In the genomic region with DNA sequence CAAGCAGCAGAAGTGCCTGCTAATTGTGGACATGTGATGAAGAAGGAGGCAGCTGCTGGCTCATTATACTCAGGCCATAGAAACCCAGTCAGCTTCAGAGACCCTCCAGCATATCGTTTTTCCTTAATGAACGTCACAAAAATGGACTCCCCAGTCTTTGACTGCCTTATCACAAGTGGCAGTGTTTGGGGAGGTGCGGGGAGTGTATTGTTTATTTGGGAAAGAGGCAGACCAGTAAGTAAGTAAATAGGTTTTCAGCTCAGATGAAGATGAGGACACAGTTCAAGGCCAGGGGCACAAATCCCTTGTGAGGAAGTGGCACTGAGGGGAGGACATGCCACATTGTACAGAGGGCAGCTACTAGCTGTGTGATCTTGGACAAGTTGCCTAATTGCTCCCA, we compare ENCODE assay signal across 2 cellular contexts.
TF ChIP-seq lines count a peak whose summit lies in the region.

No MANE protein-coding gene starts in this region.

TF ChIP-seq in GM23338, 12 proteins besides CTCF, POLR2A, EP300 and RAD21 (continues in another document):
- no peak for TF ChIP-seq EZH2phosphoT487 (IDR thresholded peaks at IDR 0.05; ENCODE audit: unreplicated experiment)
- TF ChIP-seq ZNF114 (CRISPR knock-in tag; IDR thresholded peaks at IDR 0.05), result no peak
- no peak for TF ChIP-seq ZNF331 (CRISPR knock-in tag; IDR thresholded peaks at IDR 0.05; ENCODE audit: low read depth)
- TF ChIP-seq NANOG (IDR thresholded peaks at IDR 0.05; ENCODE audit: borderline replicate concordance), result no peak
- TF ChIP-seq, protein P1, sequence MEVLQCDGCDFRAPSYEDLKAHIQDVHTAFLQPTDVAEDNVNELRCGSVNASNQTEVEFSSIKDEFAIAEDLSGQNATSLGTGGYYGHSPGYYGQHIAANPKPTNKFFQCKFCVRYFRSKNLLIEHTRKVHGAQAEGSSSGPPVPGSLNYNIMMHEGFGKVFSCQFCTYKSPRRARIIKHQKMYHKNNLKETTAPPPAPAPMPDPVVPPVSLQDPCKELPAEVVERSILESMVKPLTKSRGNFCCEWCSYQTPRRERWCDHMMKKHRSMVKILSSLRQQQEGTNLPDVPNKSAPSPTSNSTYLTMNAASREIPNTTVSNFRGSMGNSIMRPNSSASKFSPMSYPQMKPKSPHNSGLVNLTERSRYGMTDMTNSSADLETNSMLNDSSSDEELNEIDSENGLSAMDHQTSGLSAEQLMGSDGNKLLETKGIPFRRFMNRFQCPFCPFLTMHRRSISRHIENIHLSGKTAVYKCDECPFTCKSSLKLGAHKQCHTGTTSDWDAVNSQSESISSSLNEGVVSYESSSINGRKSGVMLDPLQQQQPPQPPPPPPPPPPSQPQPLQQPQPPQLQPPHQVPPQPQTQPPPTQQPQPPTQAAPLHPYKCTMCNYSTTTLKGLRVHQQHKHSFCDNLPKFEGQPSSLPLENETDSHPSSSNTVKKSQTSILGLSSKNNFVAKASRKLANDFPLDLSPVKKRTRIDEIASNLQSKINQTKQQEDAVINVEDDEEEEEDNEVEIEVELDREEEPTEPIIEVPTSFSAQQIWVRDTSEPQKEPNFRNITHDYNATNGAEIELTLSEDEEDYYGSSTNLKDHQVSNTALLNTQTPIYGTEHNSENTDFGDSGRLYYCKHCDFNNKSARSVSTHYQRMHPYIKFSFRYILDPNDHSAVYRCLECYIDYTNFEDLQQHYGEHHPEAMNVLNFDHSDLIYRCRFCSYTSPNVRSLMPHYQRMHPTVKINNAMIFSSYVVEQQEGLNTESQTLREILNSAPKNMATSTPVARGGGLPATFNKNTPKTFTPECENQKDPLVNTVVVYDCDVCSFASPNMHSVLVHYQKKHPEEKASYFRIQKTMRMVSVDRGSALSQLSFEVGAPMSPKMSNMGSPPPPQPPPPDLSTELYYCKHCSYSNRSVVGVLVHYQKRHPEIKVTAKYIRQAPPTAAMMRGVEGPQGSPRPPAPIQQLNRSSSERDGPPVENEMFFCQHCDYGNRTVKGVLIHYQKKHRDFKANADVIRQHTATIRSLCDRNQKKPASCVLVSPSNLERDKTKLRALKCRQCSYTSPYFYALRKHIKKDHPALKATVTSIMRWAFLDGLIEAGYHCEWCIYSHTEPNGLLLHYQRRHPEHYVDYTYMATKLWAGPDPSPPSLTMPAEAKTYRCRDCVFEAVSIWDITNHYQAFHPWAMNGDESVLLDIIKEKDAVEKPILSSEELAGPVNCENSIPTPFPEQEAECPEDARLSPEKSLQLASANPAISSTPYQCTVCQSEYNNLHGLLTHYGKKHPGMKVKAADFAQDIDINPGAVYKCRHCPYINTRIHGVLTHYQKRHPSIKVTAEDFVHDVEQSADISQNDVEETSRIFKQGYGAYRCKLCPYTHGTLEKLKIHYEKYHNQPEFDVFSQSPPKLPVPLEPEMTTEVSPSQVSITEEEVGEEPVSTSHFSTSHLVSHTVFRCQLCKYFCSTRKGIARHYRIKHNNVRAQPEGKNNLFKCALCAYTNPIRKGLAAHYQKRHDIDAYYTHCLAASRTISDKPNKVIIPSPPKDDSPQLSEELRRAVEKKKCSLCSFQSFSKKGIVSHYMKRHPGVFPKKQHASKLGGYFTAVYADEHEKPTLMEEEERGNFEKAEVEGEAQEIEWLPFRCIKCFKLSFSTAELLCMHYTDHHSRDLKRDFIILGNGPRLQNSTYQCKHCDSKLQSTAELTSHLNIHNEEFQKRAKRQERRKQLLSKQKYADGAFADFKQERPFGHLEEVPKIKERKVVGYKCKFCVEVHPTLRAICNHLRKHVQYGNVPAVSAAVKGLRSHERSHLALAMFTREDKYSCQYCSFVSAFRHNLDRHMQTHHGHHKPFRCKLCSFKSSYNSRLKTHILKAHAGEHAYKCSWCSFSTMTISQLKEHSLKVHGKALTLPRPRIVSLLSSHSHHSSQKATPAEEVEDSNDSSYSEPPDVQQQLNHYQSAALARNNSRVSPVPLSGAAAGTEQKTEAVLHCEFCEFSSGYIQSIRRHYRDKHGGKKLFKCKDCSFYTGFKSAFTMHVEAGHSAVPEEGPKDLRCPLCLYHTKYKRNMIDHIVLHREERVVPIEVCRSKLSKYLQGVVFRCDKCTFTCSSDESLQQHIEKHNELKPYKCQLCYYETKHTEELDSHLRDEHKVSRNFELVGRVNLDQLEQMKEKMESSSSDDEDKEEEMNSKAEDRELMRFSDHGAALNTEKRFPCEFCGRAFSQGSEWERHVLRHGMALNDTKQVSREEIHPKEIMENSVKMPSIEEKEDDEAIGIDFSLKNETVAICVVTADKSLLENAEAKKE (CRISPR knock-in tag; IDR thresholded peaks at IDR 0.05), result no peak
- TF ChIP-seq JUNB (IDR thresholded peaks at IDR 0.05; ENCODE audit: unreplicated experiment), result no peak
- no peak for TF ChIP-seq STAT1 (IDR thresholded peaks at IDR 0.05; ENCODE audit: unreplicated experiment)
- no peak for TF ChIP-seq EZH2 (IDR thresholded peaks at IDR 0.05; ENCODE audit: low read depth, unreplicated experiment)
- TF ChIP-seq, protein P2, sequence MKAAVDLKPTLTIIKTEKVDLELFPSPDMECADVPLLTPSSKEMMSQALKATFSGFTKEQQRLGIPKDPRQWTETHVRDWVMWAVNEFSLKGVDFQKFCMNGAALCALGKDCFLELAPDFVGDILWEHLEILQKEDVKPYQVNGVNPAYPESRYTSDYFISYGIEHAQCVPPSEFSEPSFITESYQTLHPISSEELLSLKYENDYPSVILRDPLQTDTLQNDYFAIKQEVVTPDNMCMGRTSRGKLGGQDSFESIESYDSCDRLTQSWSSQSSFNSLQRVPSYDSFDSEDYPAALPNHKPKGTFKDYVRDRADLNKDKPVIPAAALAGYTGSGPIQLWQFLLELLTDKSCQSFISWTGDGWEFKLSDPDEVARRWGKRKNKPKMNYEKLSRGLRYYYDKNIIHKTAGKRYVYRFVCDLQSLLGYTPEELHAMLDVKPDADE (IDR thresholded peaks at IDR 0.05), result no peak
- TF ChIP-seq POLR2AphosphoS5 (IDR thresholded peaks at IDR 0.05; ENCODE audit: low read depth), result no peak
- no peak for TF ChIP-seq CREB1 (CRISPR knock-in tag; IDR thresholded peaks at IDR 0.05; ENCODE audit: low read depth)

TF ChIP-seq in H1, 55 proteins besides CTCF, POLR2A, EP300 and RAD21:
- TF ChIP-seq KDM1A (IDR thresholded peaks at IDR 0.05; ENCODE audit: borderline replicate concordance, low read length) (no peak), ASH2L (IDR thresholded peaks at IDR 0.05; ENCODE audit: low read length) (no peak), CHD1 (IDR thresholded peaks at IDR 0.05; ENCODE audit: low read depth, low read length) (no peak)
